Comparison of ENCODE assay signal across 9 cellular contexts in genomic region chr20:44496976-44497375, GRCh38. TPM values are rescaled to one million over a fixed set of nuclear protein-coding genes. Genes with fewer than 3 reads are reported as not detected.
DNase-seq lines count a peak whose midpoint lies in the region; ATAC-seq, FAIRE-seq and TF ChIP-seq lines count a peak whose summit lies in the region.
"Had no signal": no experiment of that assay in that cellular context is flagged by ENCODE, and none has a peak within 500 bp of the region (broad histone marks: within the 10 kb centered on the region; RNA-seq: fewer than 3 reads in every experiment).

No MANE protein-coding gene starts in this region.

- no peaks in the 10 kb centered on the region for H3K9me3 ChIP-seq in thyroid gland
- H3K9me3 ChIP-seq in lower lobe of right lung: no peaks in the 10 kb centered on the region
- no peaks in the 10 kb centered on the region for H3K9me3 ChIP-seq in HepG2 (ENCODE audit: low read length)
- H3K9me3 ChIP-seq: BLaER1 had no signal

- POLR2A ChIA-PET in HepG2 (lab: Yijun Ruan, JAX): no interaction called here

- WGBS in thyroid gland, 2 donors: 75 to 81% methylated on average over 3 of the region's 3 CpGs
- WGBS in HepG2 (ENCODE audit: low lambda C conversion rate): 94% methylated on average over 3 of the region's 3 CpGs

- H3K27ac ChIP-seq in thyroid gland (peak overlapping the region; percentile 72 to 96 (median 88)), lower lobe of right lung (no peak overlapping the region), HepG2 (ENCODE audit: extremely low read length, insufficient read depth, low read length) (no peak overlapping the region)
- H3K27ac ChIP-seq: BLaER1 had no signal

- H3K79me2 ChIP-seq in HepG2 (ENCODE audit: insufficient read depth, low read length): no peaks in the 10 kb centered on the region

- no peak for TF ChIP-seq RAD21 in HepG2 (CRISPR knock-in tag; IDR thresholded peaks at IDR 0.05)

- no peak for FAIRE-seq in HepG2 (lab: Jason Lieb, UNC)

- TF ChIP-seq EP300 in HepG2 (IDR thresholded peaks at IDR 0.05; ENCODE audit: low read depth in 2 of 2, low read length in 2 of 2) (no peak), HepG2 (CRISPR knock-in tag; IDR thresholded peaks at IDR 0.05; ENCODE audit: borderline replicate concordance) (no peak)

- H3K4me2 ChIP-seq in HepG2 (ENCODE audit: low read depth, low read length): no peak overlapping the region
- H3K4me2 ChIP-seq: BLaER1 had no signal

- H3K9ac ChIP-seq in HepG2 (ENCODE audit: insufficient read depth, low read depth, low read length): no peak overlapping the region
- H3K9ac ChIP-seq: BLaER1 had no signal

- in situ Hi-C loops in HepG2 (cut with HindIII; ENCODE audit: extremely low pct_ligation_motif_present, low pct_unique_long_range_greater_than_20kb): no loop called here

- intact Hi-C loops in thyroid gland (cut with DNase I): no loop called here
- intact Hi-C loops in lower lobe of right lung (cut with DNase I): no loop called here
- intact Hi-C loops in HepG2 (cut with micrococcal nuclease; ENCODE audit: unreplicated experiment): no loop called here

- no peak for ATAC-seq in lower lobe of right lung
- ATAC-seq in HepG2: no peak
- no peak for ATAC-seq in GM18873 (IDR thresholded peaks at IDR 0.05; ENCODE audit: low FRiP score, unreplicated experiment)

- H3K27me3 ChIP-seq in thyroid gland (no peaks in the 10 kb centered on the region), lower lobe of right lung (ENCODE audit: low read depth) (no peaks in the 10 kb centered on the region), HepG2 (ENCODE audit: control insufficient read depth in 1 of 2, insufficient read depth in 2 of 2, low read length in 2 of 2) (no peaks in the 10 kb centered on the region)
- H3K27me3 ChIP-seq: BLaER1 had no signal

- CTCF ChIA-PET in HepG2 (lab: Yijun Ruan, JAX; ENCODE audit: low intra/inter-chr PET ratio, low total read pairs): no interaction called here

- DNase-seq in activated T-cell treated with anti-CD3 and anti-CD28 coated beads for 24 hours (ENCODE audit: low read depth) (peak; percentile 18), islet precursor cell (peak; percentile 77), thyroid gland (no peak), lower lobe of right lung (no peak), HepG2 (ENCODE audit: low spot score) (no peak)
- DNase-seq in activated T-cell treated with anti-CD3 and anti-CD28 coated beads, Interleukin-2, amount 50 U/mL, for 1 hour: no peak
- DNase-seq in activated T-helper 9 cell treated with anti-CD3 and anti-CD28 coated beads, Interleukin-2, amount 50 U/mL, for 16 hours (ENCODE audit: low read depth): peak; percentile 18

- TF ChIP-seq CTCF in thyroid gland (IDR thresholded peaks at IDR 0.05): no peak
- TF ChIP-seq CTCF in lower lobe of right lung (IDR thresholded peaks at IDR 0.05): no peak
- no peak for TF ChIP-seq CTCF in HepG2 (CRISPR knock-in tag; IDR thresholded peaks at IDR 0.05)

- H3K4me1 ChIP-seq in thyroid gland (peaks cover 20 to 55% of the 10 kb centered on the region in 2 donors), lower lobe of right lung (no peaks in the 10 kb centered on the region), HepG2 (ENCODE audit: insufficient read depth, low read length) (no peaks in the 10 kb centered on the region)

- peaks cover 29 to 36% of the 10 kb centered on the region in 2 donors for H3K36me3 ChIP-seq in thyroid gland
- peaks cover 97% of the 10 kb centered on the region for H3K36me3 ChIP-seq in lower lobe of right lung
- H3K36me3 ChIP-seq in HepG2 (replicated peaks in 1 of 2; ENCODE audit: control insufficient read depth in 1 of 2, insufficient read depth in 2 of 2, low read length in 2 of 2): peaks cover 52 to 80% of the 10 kb centered on the region in 2 experiments

- H3K4me3 ChIP-seq in thyroid gland (replicated peaks in 1 of 3): no peak overlapping the region
- no peak overlapping the region for H3K4me3 ChIP-seq in lower lobe of right lung
- no peak overlapping the region for H3K4me3 ChIP-seq in HepG2 (replicated peaks in 1 of 3; ENCODE audit: insufficient read depth in 1 of 3, low read depth in 2 of 3, low read length in 3 of 3)
- H3K4me3 ChIP-seq: BLaER1 had no signal

- H2AFZ ChIP-seq in HepG2 (ENCODE audit: low read length): no peak overlapping the region

- H4K20me1 ChIP-seq in HepG2 (ENCODE audit: insufficient read depth, low read length): no peaks in the 10 kb centered on the region

- no TSS peak for BruUV-seq in HepG2 (replicated peaks; lab: Mats Ljungman, UMichigan)

- TF ChIP-seq POLR2A in thyroid gland (IDR thresholded peaks at IDR 0.05): no peak
- no peak for TF ChIP-seq POLR2A in HepG2 (IDR thresholded peaks at IDR 0.05; ENCODE audit: insufficient read depth in 1 of 2, low read depth in 2 of 2, low read length in 2 of 2)

TF ChIP-seq in HepG2, 621 proteins besides CTCF, POLR2A, EP300 and RAD21 (continues in another document):
- TF ChIP-seq MBNL3 (CRISPR knock-in tag; conservative IDR thresholded peaks at IDR 0.05): no peak
- TF ChIP-seq ZNF772 (CRISPR knock-in tag; IDR thresholded peaks at IDR 0.05): no peak
- TF ChIP-seq HNRNPLL (IDR thresholded peaks at IDR 0.05; ENCODE audit: low read depth, low read length, poor library complexity, severe bottlenecking): no peak
- TF ChIP-seq HINFP (CRISPR knock-in tag; IDR thresholded peaks at IDR 0.05; ENCODE audit: low read depth): no peak
- no peak for TF ChIP-seq RFX3 (CRISPR knock-in tag; IDR thresholded peaks at IDR 0.05)
- no peak for TF ChIP-seq SOX5 (CRISPR knock-in tag; IDR thresholded peaks at IDR 0.05; ENCODE audit: borderline replicate concordance)
- TF ChIP-seq ZNF326 (CRISPR knock-in tag; IDR thresholded peaks at IDR 0.05; ENCODE audit: borderline replicate concordance): no peak

RNA-seq across cellular contexts. Expression of gene TTPAL, which starts 21.3 kb away (rescaled TPM):
- total RNA-seq in thyroid gland: 10 to 100 TPM; 14.2 to 27.7 (median 22.3) TPM
- total RNA-seq in lower lobe of right lung: 9.6 TPM
- total RNA-seq in HepG2 (2016; rRNA removed; fragmentation: Illumina TruSeq; extraction: Trizol): 18.8 and 25.0 TPM in 2 replicates
- 5.5 and 6.4 TPM in 2 replicates for total RNA-seq in HepG2 (2016; cell fraction: cytosol; rRNA removed; fragmentation: Illumina TruSeq; extraction: Trizol; ENCODE audit: low read depth)
- total RNA-seq in HepG2 (2016; cell fraction: insoluble cytoplasmic fraction; rRNA removed; fragmentation: Illumina TruSeq; extraction: Trizol): 18.9 and 20.5 TPM in 2 replicates
- total RNA-seq in HepG2 (2016; cell fraction: membrane; rRNA removed; fragmentation: Illumina TruSeq; extraction: Trizol): 9.4 and 11.1 TPM in 2 replicates
- total RNA-seq in HepG2 (2016; cell fraction: nucleus; rRNA removed; fragmentation: Illumina TruSeq; extraction: Trizol): 12.8 and 13.9 TPM in 2 replicates
- polyA plus RNA-seq in HepG2 (2011; rRNA removed): 4.3 and 6.5 TPM in 2 replicates
- 2.9 and 4.0 TPM in 2 replicates for polyA plus RNA-seq in HepG2 (2011; cell fraction: cytosol; rRNA removed)
- 7.3 and 9.9 TPM in 2 replicates for polyA plus RNA-seq in HepG2 (2011; cell fraction: nucleus; rRNA removed)
- polyA plus RNA-seq in HepG2 (2012): 6.4 and 9.2 TPM in 2 replicates
- 0.79 and 1.3 TPM in 2 replicates for polyA plus RNA-seq in HepG2 (2016; cell fraction: cytosol; fragmentation: Illumina TruSeq; extraction: Trizol; ENCODE audit: low read depth)
- polyA plus RNA-seq in HepG2 (2016; cell fraction: insoluble cytoplasmic fraction; fragmentation: Illumina TruSeq; extraction: Trizol; ENCODE audit: low read depth): 16.0 and 18.5 TPM in 2 replicates
- 3.7 and 4.2 TPM in 2 replicates for polyA plus RNA-seq in HepG2 (2016; cell fraction: membrane; fragmentation: Illumina TruSeq; extraction: Trizol; ENCODE audit: low read depth)
- 19.0 and 22.5 TPM in 2 replicates for polyA plus RNA-seq in HepG2 (2016; cell fraction: nucleus; fragmentation: Illumina TruSeq; extraction: Trizol; ENCODE audit: insufficient read depth, low read depth)
- 13.1 and 21.0 TPM in 2 replicates for polyA minus RNA-seq in HepG2 (2011; rRNA and poly(A)+ RNA removed; ENCODE audit: low replicate concordance)
- polyA minus RNA-seq in HepG2 (2011; cell fraction: cytosol; rRNA and poly(A)+ RNA removed): 5.7 and 6.9 TPM in 2 replicates
- polyA minus RNA-seq in HepG2 (2011; cell fraction: nucleus; rRNA and poly(A)+ RNA removed): 6.1 and 6.7 TPM in 2 replicates

RNA-seq across cellular contexts. Expression of gene SERINC3, which starts 24.9 kb away (rescaled TPM):
- 100 to 1,000 TPM; 113 to 140 (median 137) TPM for total RNA-seq in thyroid gland
- 133 TPM for total RNA-seq in lower lobe of right lung
- 53.5 and 82.0 TPM in 2 replicates for total RNA-seq in HepG2 (2016; rRNA removed; fragmentation: Illumina TruSeq; extraction: Trizol)
- 18.2 and 23.6 TPM in 2 replicates for total RNA-seq in HepG2 (2016; cell fraction: cytosol; rRNA removed; fragmentation: Illumina TruSeq; extraction: Trizol; ENCODE audit: low read depth)
- 60.4 and 86.2 TPM in 2 replicates for total RNA-seq in HepG2 (2016; cell fraction: insoluble cytoplasmic fraction; rRNA removed; fragmentation: Illumina TruSeq; extraction: Trizol)
- total RNA-seq in HepG2 (2016; cell fraction: membrane; rRNA removed; fragmentation: Illumina TruSeq; extraction: Trizol): 40.1 and 41.9 TPM in 2 replicates
- total RNA-seq in HepG2 (2016; cell fraction: nucleus; rRNA removed; fragmentation: Illumina TruSeq; extraction: Trizol): 61.2 and 69.4 TPM in 2 replicates
- 208 and 226 TPM in 2 replicates for polyA plus RNA-seq in HepG2 (2011; rRNA removed)
- polyA plus RNA-seq in HepG2 (2011; cell fraction: cytosol; rRNA removed): 233 and 277 TPM in 2 replicates
- polyA plus RNA-seq in HepG2 (2011; cell fraction: nucleus; rRNA removed): 99.3 and 112 TPM in 2 replicates
- 113 and 127 TPM in 2 replicates for polyA plus RNA-seq in HepG2 (2012)
- 14.1 and 17.6 TPM in 2 replicates for polyA plus RNA-seq in HepG2 (2016; cell fraction: cytosol; fragmentation: Illumina TruSeq; extraction: Trizol; ENCODE audit: low read depth)
- 45.2 and 48.0 TPM in 2 replicates for polyA plus RNA-seq in HepG2 (2016; cell fraction: insoluble cytoplasmic fraction; fragmentation: Illumina TruSeq; extraction: Trizol; ENCODE audit: low read depth)
- polyA plus RNA-seq in HepG2 (2016; cell fraction: membrane; fragmentation: Illumina TruSeq; extraction: Trizol; ENCODE audit: low read depth): 24.9 and 28.0 TPM in 2 replicates
- 80.9 and 84.6 TPM in 2 replicates for polyA plus RNA-seq in HepG2 (2016; cell fraction: nucleus; fragmentation: Illumina TruSeq; extraction: Trizol; ENCODE audit: insufficient read depth, low read depth)
- 441 and 695 TPM in 2 replicates for polyA minus RNA-seq in HepG2 (2011; rRNA and poly(A)+ RNA removed; ENCODE audit: low replicate concordance)
- polyA minus RNA-seq in HepG2 (2011; cell fraction: cytosol; rRNA and poly(A)+ RNA removed): 196 and 254 TPM in 2 replicates
- polyA minus RNA-seq in HepG2 (2011; cell fraction: nucleus; rRNA and poly(A)+ RNA removed): 98.0 and 139 TPM in 2 replicates

Comparison
In these comparisons a context has a peak if more than half of its experiments do, and no peak if none do; other contexts are left out.
1. DNase-seq: peak in activated T-cell treated with anti-CD3 and anti-CD28 coated beads for 24 hours (single experiment), activated T-helper 9 cell treated with anti-CD3 and anti-CD28 coated beads, Interleukin-2, amount 50 U/mL, for 16 hours (single experiment) and islet precursor cell (single experiment); none in activated T-cell treated with anti-CD3 and anti-CD28 coated beads, Interleukin-2, amount 50 U/mL, for 1 hour (single experiment), thyroid gland (0 of 2), lower lobe of right lung (single experiment) and HepG2 (single experiment).
2. H3K27ac ChIP-seq: peak in thyroid gland (3 of 3); none in lower lobe of right lung (single experiment) and HepG2 (single experiment).